9 cellular contexts compared by ENCODE assay signal in genomic region chr5:55597014-55597981, GRCh38.
DNase-seq lines count a peak whose midpoint lies in the region; ATAC-seq and TF ChIP-seq lines count a peak whose summit lies in the region.
"Had no signal": no experiment of that assay in that cellular context is flagged by ENCODE, and none has a peak within 500 bp of the region (broad histone marks: within the 10 kb centered on the region; RNA-seq: fewer than 3 reads in every experiment).

No MANE protein-coding gene starts in this region.

- no peak for DNase-seq in activated T-helper 2 cell treated with anti-CD3 and anti-CD28 coated beads, Interferon-gamma antibody, Interleukin-2, Interleukin-4, amounts not matched to agents 10 μg/mL and 5 μg/mL and 100 μg/mL, durations not matched to agents 14 hours and 24 hours and 36 hours (ENCODE audit: low spot score)
- DNase-seq in left ventricle myocardium inferior (peak; percentile 55), spleen (no peak), erythroblast (lab: John Stamatoyannopoulos, UW) (no peak), NCI-H1417 (lab: John Stamatoyannopoulos, UW) (no peak)
- DNase-seq: activated B cell treated with CpG ODN at 0.5 μM for 24 hours had no signal

- H3K27me3 Mint-ChIP-seq in activated T-helper 2 cell treated with anti-CD3 and anti-CD28 coated beads, Interferon-gamma antibody, Interleukin-2, Interleukin-4, amounts not matched to agents 10 μg/mL and 5 μg/mL and 100 μg/mL, durations not matched to agents 14 hours and 24 hours and 36 hours (ENCODE audit: low read depth), result no peaks in the 10 kb centered on the region

- peaks cover 17% of the 10 kb centered on the region for H3K36me3 Mint-ChIP-seq in activated T-helper 2 cell treated with anti-CD3 and anti-CD28 coated beads, Interferon-gamma antibody, Interleukin-2, Interleukin-4, amounts not matched to agents 10 μg/mL and 5 μg/mL and 100 μg/mL, durations not matched to agents 14 hours and 24 hours and 36 hours (ENCODE audit: low read depth)

- ATAC-seq in HG03135 (IDR thresholded peaks at IDR 0.05; ENCODE audit: unreplicated experiment) (no peak), GM18909 (IDR thresholded peaks at IDR 0.05; ENCODE audit: poor library complexity, unreplicated experiment) (no peak)

- TF ChIP-seq POLR2A in spleen (IDR thresholded peaks at IDR 0.05) (no peak), erythroblast (IDR thresholded peaks at IDR 0.05; ENCODE audit: low read length) (no peak)

- peaks cover 67% of the 10 kb centered on the region for H3K4me1 Mint-ChIP-seq in activated T-helper 2 cell treated with anti-CD3 and anti-CD28 coated beads, Interferon-gamma antibody, Interleukin-2, Interleukin-4, amounts not matched to agents 10 μg/mL and 5 μg/mL and 100 μg/mL, durations not matched to agents 14 hours and 24 hours and 36 hours (ENCODE audit: low read depth)

- CTCF ChIA-PET in HEK293 (lab: Yijun Ruan, JAX), result interaction anchor here (1.1 kb wide), 1 partner anchor 50 kb away, joined by 4 read pairs; no protein-coding TSS in a partner anchor

- POLR2A ChIA-PET in HEK293 (lab: Yijun Ruan, JAX), result interaction anchor here (0.7 to 1.0 kb wide), 2 partner anchors 63 to 482 kb away, joined by 3 to 8 read pairs; partner anchors contain the start of gene PLPP1

- peak overlapping the region; percentile 70 for H3K27ac Mint-ChIP-seq in activated T-helper 2 cell treated with anti-CD3 and anti-CD28 coated beads, Interferon-gamma antibody, Interleukin-2, Interleukin-4, amounts not matched to agents 10 μg/mL and 5 μg/mL and 100 μg/mL, durations not matched to agents 14 hours and 24 hours and 36 hours
- H3K27ac Mint-ChIP-seq: activated B cell treated with CpG ODN at 0.5 μM for 24 hours had no signal

- H3K9me3 ChIP-seq in HEK293 (ENCODE audit: control insufficient read depth, insufficient read depth, low read depth, low read length) (no peaks in the 10 kb centered on the region), left ventricle myocardium inferior (replicated peaks) (no peaks in the 10 kb centered on the region), spleen (no peaks in the 10 kb centered on the region)

- 52 to 71% (median 68%) methylated on average over 7 of the region's 7 CpGs for WGBS in spleen, 5 donors

- H3K9me3 Mint-ChIP-seq in activated T-helper 2 cell treated with anti-CD3 and anti-CD28 coated beads, Interferon-gamma antibody, Interleukin-2, Interleukin-4, amounts not matched to agents 10 μg/mL and 5 μg/mL and 100 μg/mL, durations not matched to agents 14 hours and 24 hours and 36 hours, result peaks cover 7% of the 10 kb centered on the region
- H3K9me3 Mint-ChIP-seq: activated B cell treated with CpG ODN at 0.5 μM for 24 hours had no signal

- no peak overlapping the region for H3K4me3 Mint-ChIP-seq in activated T-helper 2 cell treated with anti-CD3 and anti-CD28 coated beads, Interferon-gamma antibody, Interleukin-2, Interleukin-4, amounts not matched to agents 10 μg/mL and 5 μg/mL and 100 μg/mL, durations not matched to agents 14 hours and 24 hours and 36 hours (ENCODE audit: low read depth)
- H3K4me3 Mint-ChIP-seq: activated B cell treated with CpG ODN at 0.5 μM for 24 hours had no signal

- H3K36me3 ChIP-seq in HEK293 (ENCODE audit: control insufficient read depth in 2 of 2, insufficient read depth in 1 of 2, low read length in 2 of 2) (no peaks in the 10 kb centered on the region), left ventricle myocardium inferior (no peaks in the 10 kb centered on the region), spleen (no peaks in the 10 kb centered on the region)

- H3K27me3 ChIP-seq in left ventricle myocardium inferior (ENCODE audit: low read depth), result no peaks in the 10 kb centered on the region
- H3K27me3 ChIP-seq in spleen (replicated peaks in 1 of 7), result no peaks in the 10 kb centered on the region

- TF ChIP-seq CTCF in HEK293 (tag by site-specific recombination; IDR thresholded peaks at IDR 0.05) (no peak), left ventricle myocardium inferior (IDR thresholded peaks at IDR 0.05; ENCODE audit: borderline replicate concordance) (no peak), spleen (IDR thresholded peaks at IDR 0.05 in 8 of 11, conservative IDR thresholded peaks at IDR 0.05 in 3 of 11) (no peak)

- peak overlapping the region; percentile 43; the same call in 1 of the 2 replicates for H3K27ac ChIP-seq in HEK293 (ENCODE audit: extremely low read depth, low read depth, low read length)
- H3K27ac ChIP-seq in left ventricle myocardium inferior (replicated peaks), result peak overlapping the region; percentile 97
- H3K27ac ChIP-seq in spleen, result peak overlapping the region in 7 of 8 donors; percentile 9 to 76 (median 55)

- no peak overlapping the region for H3K4me3 ChIP-seq in HEK293 (ENCODE audit: low read depth, low read length)
- H3K4me3 ChIP-seq in left ventricle myocardium inferior, result no peak overlapping the region
- H3K4me3 ChIP-seq in spleen, result no peak overlapping the region

- intact Hi-C loops in activated T-helper 2 cell treated with anti-CD3 and anti-CD28 coated beads, Interferon-gamma antibody, Interleukin-2, Interleukin-4, amounts not matched to agents 10 μg/mL and 5 μg/mL and 100 μg/mL, durations not matched to agents 14 hours and 24 hours and 36 hours (cut with micrococcal nuclease), result no loop called here
- intact Hi-C loops in left ventricle myocardium inferior (cut with micrococcal nuclease), result no loop called here
- intact Hi-C loops in spleen (cut with DNase I; ENCODE audit: low total_unique reads), result no loop called here

- H3K4me1 ChIP-seq in HEK293 (ENCODE audit: control insufficient read depth, insufficient read depth, low read length), result peaks cover 30% of the 10 kb centered on the region
- H3K4me1 ChIP-seq in left ventricle myocardium inferior, result peaks cover 64% of the 10 kb centered on the region
- H3K4me1 ChIP-seq in spleen, result peaks cover 9 to 33% (median 17%) of the 10 kb centered on the region in 6 donors

TF ChIP-seq in HEK293, 187 proteins besides CTCF, POLR2A, EP300 and RAD21 (continues in another document):
- TF ChIP-seq ZNF561 (tag by site-specific recombination; IDR thresholded peaks at IDR 0.05; ENCODE audit: borderline replicate concordance), result 0 out of 2 replicates have a peak, but pooled peaks have one; percentile 26
- peak; percentile 63; the same call in 1 of the 2 replicates for TF ChIP-seq ZNF600 (tag by site-specific recombination; IDR thresholded peaks at IDR 0.05)
- TF ChIP-seq ZNF335 (tag by site-specific recombination; conservative IDR thresholded peaks at IDR 0.05), result peak; percentile 77
- TF ChIP-seq, protein P1, sequence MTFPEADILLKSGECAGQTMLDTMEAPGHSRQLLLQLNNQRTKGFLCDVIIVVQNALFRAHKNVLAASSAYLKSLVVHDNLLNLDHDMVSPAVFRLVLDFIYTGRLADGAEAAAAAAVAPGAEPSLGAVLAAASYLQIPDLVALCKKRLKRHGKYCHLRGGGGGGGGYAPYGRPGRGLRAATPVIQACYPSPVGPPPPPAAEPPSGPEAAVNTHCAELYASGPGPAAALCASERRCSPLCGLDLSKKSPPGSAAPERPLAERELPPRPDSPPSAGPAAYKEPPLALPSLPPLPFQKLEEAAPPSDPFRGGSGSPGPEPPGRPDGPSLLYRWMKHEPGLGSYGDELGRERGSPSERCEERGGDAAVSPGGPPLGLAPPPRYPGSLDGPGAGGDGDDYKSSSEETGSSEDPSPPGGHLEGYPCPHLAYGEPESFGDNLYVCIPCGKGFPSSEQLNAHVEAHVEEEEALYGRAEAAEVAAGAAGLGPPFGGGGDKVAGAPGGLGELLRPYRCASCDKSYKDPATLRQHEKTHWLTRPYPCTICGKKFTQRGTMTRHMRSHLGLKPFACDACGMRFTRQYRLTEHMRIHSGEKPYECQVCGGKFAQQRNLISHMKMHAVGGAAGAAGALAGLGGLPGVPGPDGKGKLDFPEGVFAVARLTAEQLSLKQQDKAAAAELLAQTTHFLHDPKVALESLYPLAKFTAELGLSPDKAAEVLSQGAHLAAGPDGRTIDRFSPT (tag by site-specific recombination; IDR thresholded peaks at IDR 0.05), result peak; percentile 24; the same call in 1 of the 2 replicates
- 0 out of 2 replicates have a peak, but pooled peaks have one; percentile 8 for TF ChIP-seq FEZF1 (tag by site-specific recombination; IDR thresholded peaks at IDR 0.05)
- TF ChIP-seq, protein P2, sequence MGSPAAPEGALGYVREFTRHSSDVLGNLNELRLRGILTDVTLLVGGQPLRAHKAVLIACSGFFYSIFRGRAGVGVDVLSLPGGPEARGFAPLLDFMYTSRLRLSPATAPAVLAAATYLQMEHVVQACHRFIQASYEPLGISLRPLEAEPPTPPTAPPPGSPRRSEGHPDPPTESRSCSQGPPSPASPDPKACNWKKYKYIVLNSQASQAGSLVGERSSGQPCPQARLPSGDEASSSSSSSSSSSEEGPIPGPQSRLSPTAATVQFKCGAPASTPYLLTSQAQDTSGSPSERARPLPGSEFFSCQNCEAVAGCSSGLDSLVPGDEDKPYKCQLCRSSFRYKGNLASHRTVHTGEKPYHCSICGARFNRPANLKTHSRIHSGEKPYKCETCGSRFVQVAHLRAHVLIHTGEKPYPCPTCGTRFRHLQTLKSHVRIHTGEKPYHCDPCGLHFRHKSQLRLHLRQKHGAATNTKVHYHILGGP (tag by site-specific recombination; IDR thresholded peaks at IDR 0.05), result no peak
- peak; percentile 48; the same call in 1 of the 2 replicates for TF ChIP-seq ZEB2 (tag by site-specific recombination; IDR thresholded peaks at IDR 0.05)

Comparison
In these comparisons a context has a peak if more than half of its experiments do, and no peak if none do; other contexts are left out.
1. H3K27ac ChIP-seq: peak in every context shown above with its lines; median percentile 97 in left ventricle myocardium inferior; 55 in spleen; 43 in HEK293.